29 cellular contexts compared by ENCODE assay signal in the genomic region with DNA sequence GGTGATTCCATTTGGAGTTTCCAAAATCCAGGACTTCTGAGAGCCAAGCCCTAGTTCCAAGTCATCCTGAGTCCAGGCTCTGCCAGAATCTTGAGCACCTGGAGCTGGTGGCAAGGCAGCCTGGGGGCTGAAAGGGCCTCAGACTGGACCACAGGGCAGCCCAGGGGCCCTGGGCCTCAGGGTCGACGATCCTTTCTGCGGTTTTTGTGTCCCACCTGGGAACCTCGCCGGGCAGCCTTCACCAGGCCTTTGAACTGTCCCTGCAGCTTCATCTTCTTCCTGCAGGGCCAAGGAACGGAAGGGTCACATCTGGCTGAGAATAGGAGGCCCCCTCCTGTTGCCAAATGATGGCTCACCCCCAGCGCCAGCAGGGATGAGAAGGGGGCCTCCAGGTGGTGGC.
"Had no signal": no experiment of that assay in that cellular context is flagged by ENCODE, and none has a peak within 500 bp of the region (broad histone marks: within the 10 kb centered on the region; RNA-seq: fewer than 3 reads in every experiment).

No MANE protein-coding gene starts in this region.

- H3K27ac ChIP-seq: body of pancreas, pancreas, psoas muscle, sigmoid colon, stomach, tibial artery, VCaP had no signal

- H3K27me3 ChIP-seq: adrenal gland, body of pancreas, pancreas, sigmoid colon, stomach, tibial artery had no signal

- H3K4me1 Mint-ChIP-seq: activated naive CD8-positive, alpha-beta T cell treated with anti-CD3 and anti-CD28 coated beads for 36 hours; nephron had no signal

- H3K4me3 ChIP-seq: adrenal gland, body of pancreas, pancreas, psoas muscle, sigmoid colon, stomach, tibial artery had no signal

- ATAC-seq: body of pancreas; left colon; stimulated activated naive B cell treated with anti-CD40 and anti-IgM and Interleukin-4, amounts not matched to agents 10 μg/mL and 1 μg/mL and 100 μg/mL, for 72 hours had no signal

- DNase-seq: activated CD4-positive, alpha-beta T cell treated with anti-CD3 and anti-CD28 coated beads for 48 hours; activated CD4-positive, alpha-beta T cell treated with anti-CD3 and anti-CD28 coated beads, Interleukin-2, amount 50 U/mL, for 48 hours; activated CD8-positive, alpha-beta memory T cell treated with anti-CD3 and anti-CD28 coated beads for 24 hours; activated effector memory CD4-positive, alpha-beta T cell treated with Interleukin-2 at 50 U/mL for 16 hours; activated naive CD4-positive, alpha-beta T cell treated with Interleukin-2 at 50 U/mL for 16 hours; activated naive CD8-positive, alpha-beta T cell treated with anti-CD3 and anti-CD28 coated beads for 36 hours; adrenal gland; aorta; body of pancreas; effector CD8-positive, alpha-beta T cell; head of caudate nucleus; hippocampal formation; kidney; left colon; mesenchymal stem cell; pancreas; psoas muscle; sigmoid colon; small intestine; stimulated activated CD4-positive, alpha-beta T cell treated with anti-CD3 and anti-CD28 coated beads, Interleukin-1b, Interleukin-23, amount 100 ng/mL, for 48 hours; stimulated activated CD4-positive, alpha-beta T cell treated with anti-CD3 and anti-CD28 coated beads, Interleukin-4, amount 100 ng/mL, for 4 hours; stimulated activated naive B cell treated with anti-CD40 and anti-IgM and Interleukin-4, amounts not matched to agents 10 μg/mL and 1 μg/mL and 100 μg/mL, for 72 hours; stomach; tibial artery had no signal

- H3K27me3 Mint-ChIP-seq: activated naive CD8-positive, alpha-beta T cell treated with anti-CD3 and anti-CD28 coated beads for 36 hours; stimulated activated naive B cell treated with anti-CD40 and anti-IgM and Interleukin-4, amounts not matched to agents 10 μg/mL and 1 μg/mL and 100 μg/mL, for 72 hours had no signal

- FAIRE-seq: colon, endometrium, kidney, pancreas, small intestine, TTC549 had no signal

- H3K27ac Mint-ChIP-seq: nephron; stimulated activated naive B cell treated with anti-CD40 and anti-IgM and Interleukin-4, amounts not matched to agents 10 μg/mL and 1 μg/mL and 100 μg/mL, for 72 hours had no signal

- H3K4me3 Mint-ChIP-seq: activated naive CD8-positive, alpha-beta T cell treated with anti-CD3 and anti-CD28 coated beads for 36 hours; nephron; stimulated activated naive B cell treated with anti-CD40 and anti-IgM and Interleukin-4, amounts not matched to agents 10 μg/mL and 1 μg/mL and 100 μg/mL, for 72 hours had no signal

- H3K9me3 Mint-ChIP-seq: activated naive CD8-positive, alpha-beta T cell treated with anti-CD3 and anti-CD28 coated beads for 36 hours; nephron; stimulated activated naive B cell treated with anti-CD40 and anti-IgM and Interleukin-4, amounts not matched to agents 10 μg/mL and 1 μg/mL and 100 μg/mL, for 72 hours had no signal

- H3K4me1 ChIP-seq: body of pancreas, pancreas, sigmoid colon, tibial artery had no signal

- H3K9me3 ChIP-seq: adrenal gland, body of pancreas, pancreas, psoas muscle, sigmoid colon, stomach, tibial artery had no signal
